11 cellular contexts compared by ENCODE assay signal in the genomic region with DNA sequence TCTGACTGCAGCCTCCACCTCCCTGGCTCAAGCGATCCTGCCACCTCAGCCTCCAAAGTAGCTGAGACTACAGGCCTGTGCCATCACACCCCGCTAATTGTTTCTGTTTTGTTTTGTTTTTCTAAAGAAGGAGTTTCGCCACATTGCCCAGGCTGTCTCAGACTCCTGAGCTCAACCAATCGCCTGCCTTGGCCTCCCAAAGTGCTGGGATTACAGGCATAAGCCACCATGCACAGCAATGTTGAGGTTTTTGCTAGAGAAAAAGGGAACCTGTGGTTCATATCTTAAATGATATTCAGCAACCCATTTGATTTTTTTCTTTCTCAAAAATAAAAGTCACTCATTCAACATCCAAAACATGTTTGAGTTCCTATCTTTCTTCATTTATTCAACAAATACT. TPM values are rescaled to one million over a fixed set of nuclear protein-coding genes. Genes with fewer than 3 reads are reported as not detected.
"Had no signal": no experiment of that assay in that cellular context is flagged by ENCODE, and none has a peak within 500 bp of the region (broad histone marks: within the 10 kb centered on the region; RNA-seq: fewer than 3 reads in every experiment).

No MANE protein-coding gene starts in this region.

- H3K36me3 ChIP-seq: ascending aorta, ovary, stomach, thoracic aorta had no signal

- H3K27ac Mint-ChIP-seq: activated CD4-positive, alpha-beta memory T cell treated with anti-CD3 and anti-CD28 coated beads for 36 hours had no signal

- H3K4me3 ChIP-seq: ascending aorta, ovary, stomach, thoracic aorta had no signal

- H3K4me1 ChIP-seq: ascending aorta, stomach had no signal

- H3K4me3 Mint-ChIP-seq: activated CD4-positive, alpha-beta memory T cell treated with anti-CD3 and anti-CD28 coated beads for 36 hours; neural crest cell had no signal

- H3K4me1 Mint-ChIP-seq: neural crest cell had no signal

- ATAC-seq: esophagus mucosa had no signal

- H3K27me3 ChIP-seq: ascending aorta, ovary had no signal

- DNase-seq: activated CD4-positive, alpha-beta memory T cell treated with anti-CD3 and anti-CD28 coated beads for 36 hours; activated gamma-delta T cell treated with Interleukin-2 at 50 U/mL for 16 hours; activated T-cell treated with anti-CD3 and anti-CD28 coated beads, Interleukin-2, amount 50 U/mL, for 48 hours; ovary; retina; stimulated activated CD4-positive, alpha-beta T cell treated with anti-CD3 and anti-CD28 coated beads, Interleukin-4, amount 100 ng/mL, for 24 hours; stomach had no signal

- H3K9me3 Mint-ChIP-seq: activated CD4-positive, alpha-beta memory T cell treated with anti-CD3 and anti-CD28 coated beads for 36 hours; neural crest cell had no signal

- H3K27ac ChIP-seq: ascending aorta, ovary, stomach, thoracic aorta had no signal

- H3K9me3 ChIP-seq: ascending aorta, ovary, stomach, thoracic aorta had no signal

- H3K36me3 Mint-ChIP-seq: activated CD4-positive, alpha-beta memory T cell treated with anti-CD3 and anti-CD28 coated beads for 36 hours had no signal

RNA-seq across cellular contexts. Expression of gene PCDH1, which starts 25.1 kb away (rescaled TPM):
- total RNA-seq: activated CD4-positive, alpha-beta memory T cell treated with anti-CD3 and anti-CD28 coated beads for 36 hours had no signal
